ENCODE assay signal across 19 cellular contexts in genomic region chr2:171479154-171479814, GRCh38. TPM values are rescaled to one million over a fixed set of nuclear protein-coding genes. Genes with fewer than 3 reads are reported as not detected.
DNase-seq lines count a peak whose midpoint lies in the region; ATAC-seq and TF ChIP-seq lines count a peak whose summit lies in the region.
"Had no signal": no experiment of that assay in that cellular context is flagged by ENCODE, and none has a peak within 500 bp of the region (broad histone marks: within the 10 kb centered on the region; RNA-seq: fewer than 3 reads in every experiment).

No MANE protein-coding gene starts in this region.

- H3K9me3 ChIP-seq in CD4-positive, alpha-beta memory T cell (ENCODE audit: control insufficient read depth in 1 of 2, low read length in 2 of 2): no peaks in the 10 kb centered on the region
- H3K9me3 ChIP-seq: upper lobe of left lung had no signal

- H3K4me1 Mint-ChIP-seq in stimulated activated naive CD8-positive, alpha-beta T cell treated with anti-CD3 and anti-CD28 coated beads, Interleukin-15, amount 100 ng/mL, for 72 hours: no peaks in the 10 kb centered on the region
- peaks cover 0 to 9% (median 6%) of the 10 kb centered on the region in 4 donors for H3K4me1 Mint-ChIP-seq in CD4-positive, alpha-beta memory T cell
- H3K4me1 Mint-ChIP-seq: stimulated activated memory B cell treated with anti-CD40 and anti-IgM and Interleukin-4, amounts not matched to agents 10 μg/mL and 1 μg/mL and 100 μg/mL, for 72 hours had no signal

- H3K27me3 Mint-ChIP-seq in stimulated activated naive CD8-positive, alpha-beta T cell treated with anti-CD3 and anti-CD28 coated beads, Interleukin-15, amount 100 ng/mL, for 72 hours: no peaks in the 10 kb centered on the region
- no peaks in the 10 kb centered on the region for H3K27me3 Mint-ChIP-seq in CD4-positive, alpha-beta memory T cell
- H3K27me3 Mint-ChIP-seq: brain; stimulated activated memory B cell treated with anti-CD40 and anti-IgM and Interleukin-4, amounts not matched to agents 10 μg/mL and 1 μg/mL and 100 μg/mL, for 72 hours had no signal

- no peak overlapping the region for H3K27ac Mint-ChIP-seq in stimulated activated naive CD8-positive, alpha-beta T cell treated with anti-CD3 and anti-CD28 coated beads, Interleukin-15, amount 100 ng/mL, for 72 hours
- peak overlapping the region in 2 of 7 donors; percentile 52 to 62 for H3K27ac Mint-ChIP-seq in CD4-positive, alpha-beta memory T cell
- H3K27ac Mint-ChIP-seq: brain; stimulated activated memory B cell treated with anti-CD40 and anti-IgM and Interleukin-4, amounts not matched to agents 10 μg/mL and 1 μg/mL and 100 μg/mL, for 72 hours had no signal

- peak; percentile 76 for ATAC-seq in HG03280 (IDR thresholded peaks at IDR 0.05; ENCODE audit: unreplicated experiment)
- ATAC-seq in HG03025 (IDR thresholded peaks at IDR 0.05; ENCODE audit: low FRiP score, unreplicated experiment): no peak
- ATAC-seq in Right ventricle myocardium inferior: no peak
- no peak for ATAC-seq in stimulated activated naive CD8-positive, alpha-beta T cell treated with anti-CD3 and anti-CD28 coated beads, Interleukin-15, amount 100 ng/mL, for 72 hours
- ATAC-seq: left lobe of liver; stimulated activated memory B cell treated with anti-CD40 and anti-IgM and Interleukin-4, amounts not matched to agents 10 μg/mL and 1 μg/mL and 100 μg/mL, for 72 hours had no signal

- no peaks in the 10 kb centered on the region for H3K4me1 ChIP-seq in CD4-positive, alpha-beta memory T cell (ENCODE audit: insufficient read depth, low read length)
- H3K4me1 ChIP-seq: upper lobe of left lung had no signal

- no peaks in the 10 kb centered on the region for H3K27me3 ChIP-seq in CD4-positive, alpha-beta memory T cell (ENCODE audit: insufficient read depth, low read length)
- H3K27me3 ChIP-seq: upper lobe of left lung had no signal

- H3K27ac ChIP-seq in CD4-positive, alpha-beta memory T cell (ENCODE audit: low read depth, low read length): no peak overlapping the region
- H3K27ac ChIP-seq: upper lobe of left lung had no signal

- intact Hi-C loops in Right ventricle myocardium inferior (cut with DNase I): no loop called here
- intact Hi-C loops in CD4-positive, alpha-beta memory T cell (cut with micrococcal nuclease): no loop called here

- H3K4me3 Mint-ChIP-seq in stimulated activated naive CD8-positive, alpha-beta T cell treated with anti-CD3 and anti-CD28 coated beads, Interleukin-15, amount 100 ng/mL, for 72 hours: no peak overlapping the region
- H3K4me3 Mint-ChIP-seq in CD4-positive, alpha-beta memory T cell: no peak overlapping the region
- H3K4me3 Mint-ChIP-seq: brain; stimulated activated memory B cell treated with anti-CD40 and anti-IgM and Interleukin-4, amounts not matched to agents 10 μg/mL and 1 μg/mL and 100 μg/mL, for 72 hours had no signal

- H3K4me3 ChIP-seq in GM12865 (ENCODE audit: low read depth, low read length): 0 out of 2 replicates have a peak overlapping the region, but pooled peaks have one; percentile 12
- H3K4me3 ChIP-seq in astrocyte of the spinal cord (ENCODE audit: low read depth, low read length): no peak overlapping the region
- H3K4me3 ChIP-seq in CD4-positive, alpha-beta memory T cell (ENCODE audit: low read length in 2 of 2): no peak overlapping the region
- H3K4me3 ChIP-seq: upper lobe of left lung had no signal

- peaks cover 45 to 68% of the 10 kb centered on the region in 2 donors for H3K36me3 Mint-ChIP-seq in CD4-positive, alpha-beta memory T cell

- peak; percentile 82 for DNase-seq in GM12865 (ENCODE audit: low read depth)
- peak; percentile 35 for DNase-seq in GM20000 (ENCODE audit: low spot score)
- peak; percentile 9 for DNase-seq in astrocyte of the spinal cord (ENCODE audit: low read depth, low spot score)
- DNase-seq in Right ventricle myocardium inferior (ENCODE audit: missing footprints): no peak
- no peak for DNase-seq in stimulated activated naive CD8-positive, alpha-beta T cell treated with anti-CD3 and anti-CD28 coated beads, Interleukin-15, amount 100 ng/mL, for 72 hours
- DNase-seq in CD4-positive, alpha-beta memory T cell: no peak
- DNase-seq: activated CD8-positive, alpha-beta memory T cell treated with anti-CD3 and anti-CD28 coated beads for 24 hours; activated effector memory CD4-positive, alpha-beta T cell treated with Interleukin-2 at 50 U/mL for 16 hours; hypothalamus; Kasumi-1; NCI-H1417 treated with DMSO at 0.1 percent for 48 hours; NCI-H510A; SW 1271; upper lobe of left lung had no signal

- no peak for TF ChIP-seq CTCF in GM12865 (IDR thresholded peaks at IDR 0.05; ENCODE audit: insufficient read depth, low read depth, low read length, missing control alignments)
- TF ChIP-seq CTCF in GM20000 (IDR thresholded peaks at IDR 0.05; ENCODE audit: extremely low read depth, missing control alignments): no peak
- TF ChIP-seq CTCF in astrocyte of the spinal cord (IDR thresholded peaks at IDR 0.05; ENCODE audit: low read depth, low read length): no peak

- no peaks in the 10 kb centered on the region for H3K9me3 Mint-ChIP-seq in stimulated activated naive CD8-positive, alpha-beta T cell treated with anti-CD3 and anti-CD28 coated beads, Interleukin-15, amount 100 ng/mL, for 72 hours
- H3K9me3 Mint-ChIP-seq in CD4-positive, alpha-beta memory T cell: no peaks in the 10 kb centered on the region
- H3K9me3 Mint-ChIP-seq: brain; stimulated activated memory B cell treated with anti-CD40 and anti-IgM and Interleukin-4, amounts not matched to agents 10 μg/mL and 1 μg/mL and 100 μg/mL, for 72 hours had no signal

- in situ Hi-C loops in astrocyte of the spinal cord (cut with HindIII; ENCODE audit: low sequenced_read_pairs): no loop called here

- CTCF ChIA-PET in CD4-positive, alpha-beta memory T cell (lab: Charles Lee; ENCODE audit: partially characterized antibody): no interaction called here

- POLR2A ChIA-PET in CD4-positive, alpha-beta memory T cell (lab: Charles Lee; ENCODE audit: partially characterized antibody): no interaction called here

- H3K36me3 ChIP-seq in CD4-positive, alpha-beta memory T cell (ENCODE audit: insufficient read depth, low read length): peaks cover 25% of the 10 kb centered on the region

RNA-seq across cellular contexts. Expression of gene CYBRD1, which starts 43.0 kb away (rescaled TPM):
- total RNA-seq in Right ventricle myocardium inferior: 69.8 TPM
- 1 to 10 TPM in 1 of 2 experiments, under 1 TPM in 1; 0.64 to 1.1 TPM for total RNA-seq in CD4-positive, alpha-beta memory T cell
- 1 to 10 TPM in 1 of 2 donors, under 1 TPM in 1; 0.59 to 1.6 TPM for polyA plus RNA-seq in CD4-positive, alpha-beta memory T cell

RNA-seq across cellular contexts. Expression of gene DCAF17, which starts 45.3 kb away (rescaled TPM):
- total RNA-seq in Right ventricle myocardium inferior: 7.6 TPM
- 10 to 100 TPM; 26.6 to 30.3 TPM for total RNA-seq in CD4-positive, alpha-beta memory T cell
- 10 to 100 TPM; 11.3 to 12.3 TPM for polyA plus RNA-seq in CD4-positive, alpha-beta memory T cell

RNA-seq across cellular contexts. Expression of gene METTL8, which starts 45.5 kb away (rescaled TPM):
- 12.0 TPM for total RNA-seq in Right ventricle myocardium inferior
- total RNA-seq in CD4-positive, alpha-beta memory T cell: 10 to 100 TPM; 17.5 to 19.2 TPM
- 10 to 100 TPM; 11.2 to 22.1 TPM for polyA plus RNA-seq in CD4-positive, alpha-beta memory T cell

Comparison
In these comparisons a context has a peak if more than half of its experiments do, and no peak if none do; other contexts are left out.
1. DNase-seq: peak in GM12865 (single experiment), GM20000 (single experiment) and astrocyte of the spinal cord (single experiment); none in Right ventricle myocardium inferior (single experiment), stimulated activated naive CD8-positive, alpha-beta T cell treated with anti-CD3 and anti-CD28 coated beads, Interleukin-15, amount 100 ng/mL, for 72 hours (0 of 2) and CD4-positive, alpha-beta memory T cell (0 of 5).
2. RNA of gene CYBRD1, which starts 43.0 kb away (total RNA-seq): 69.8 TPM in Right ventricle myocardium inferior (single experiment); 0.64 to 1.1 TPM in CD4-positive, alpha-beta memory T cell; every median in the first group is over 10 times any median in the second.